Comparison of ENCODE assay signal across 1 cellular context in the genomic region with DNA sequence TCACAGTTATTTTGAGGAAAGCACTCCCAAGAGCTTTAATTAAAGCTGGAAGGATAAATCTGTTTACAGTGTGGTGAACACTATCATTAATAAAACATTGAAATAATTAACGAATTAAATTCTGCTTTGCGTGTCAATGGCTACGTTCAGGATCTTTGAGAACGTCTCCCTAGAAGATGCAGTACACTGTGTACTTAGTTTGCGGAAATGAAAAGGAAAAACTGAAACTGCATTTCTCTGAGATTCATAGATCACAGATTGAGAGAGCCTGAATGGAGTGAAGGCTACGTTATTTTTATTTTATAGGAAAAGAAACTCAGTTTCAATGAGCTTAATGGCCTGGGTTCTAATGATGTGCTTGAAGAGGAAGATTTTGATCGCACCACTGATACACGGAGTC.
TF ChIP-seq lines count a peak whose summit lies in the region.

No MANE protein-coding gene starts in this region.

TF ChIP-seq in HCT116, 20 proteins besides CTCF, POLR2A, EP300 and RAD21 (continued from another document):
- TF ChIP-seq, protein P1, sequence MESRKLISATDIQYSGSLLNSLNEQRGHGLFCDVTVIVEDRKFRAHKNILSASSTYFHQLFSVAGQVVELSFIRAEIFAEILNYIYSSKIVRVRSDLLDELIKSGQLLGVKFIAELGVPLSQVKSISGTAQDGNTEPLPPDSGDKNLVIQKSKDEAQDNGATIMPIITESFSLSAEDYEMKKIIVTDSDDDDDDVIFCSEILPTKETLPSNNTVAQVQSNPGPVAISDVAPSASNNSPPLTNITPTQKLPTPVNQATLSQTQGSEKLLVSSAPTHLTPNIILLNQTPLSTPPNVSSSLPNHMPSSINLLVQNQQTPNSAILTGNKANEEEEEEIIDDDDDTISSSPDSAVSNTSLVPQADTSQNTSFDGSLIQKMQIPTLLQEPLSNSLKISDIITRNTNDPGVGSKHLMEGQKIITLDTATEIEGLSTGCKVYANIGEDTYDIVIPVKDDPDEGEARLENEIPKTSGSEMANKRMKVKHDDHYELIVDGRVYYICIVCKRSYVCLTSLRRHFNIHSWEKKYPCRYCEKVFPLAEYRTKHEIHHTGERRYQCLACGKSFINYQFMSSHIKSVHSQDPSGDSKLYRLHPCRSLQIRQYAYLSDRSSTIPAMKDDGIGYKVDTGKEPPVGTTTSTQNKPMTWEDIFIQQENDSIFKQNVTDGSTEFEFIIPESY (IDR thresholded peaks at IDR 0.05; ENCODE audit: extremely low read depth, insufficient replicate concordance, low read length), result no peak
